Comparison of ENCODE assay signal across 25 cellular contexts in the genomic region with DNA sequence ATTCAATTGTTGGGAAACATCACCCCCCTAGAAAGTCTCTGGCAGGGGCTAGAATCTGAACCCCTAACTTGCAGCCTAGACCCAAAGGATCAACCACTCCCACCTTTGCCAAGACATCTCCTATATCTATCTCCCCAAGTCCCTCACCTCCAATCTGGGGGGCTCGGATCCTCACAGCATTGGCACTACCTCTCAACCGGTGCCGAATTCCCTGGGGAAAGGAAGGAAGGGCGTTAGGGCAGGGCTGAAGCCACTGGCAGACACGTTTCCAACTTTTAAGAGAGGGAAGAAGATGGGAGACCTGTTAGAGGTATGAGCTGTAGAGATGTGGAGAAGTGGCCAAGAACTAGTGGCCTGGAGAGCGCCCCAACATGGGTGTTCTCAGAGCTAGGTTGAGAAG. TPM values are rescaled to one million over a fixed set of nuclear protein-coding genes. Genes with fewer than 3 reads are reported as not detected.
DNase-seq lines count a peak whose midpoint lies in the region; ATAC-seq and TF ChIP-seq lines count a peak whose summit lies in the region.
"Had no signal": no experiment of that assay in that cellular context is flagged by ENCODE, and none has a peak within 500 bp of the region (broad histone marks: within the 10 kb centered on the region; RNA-seq: fewer than 3 reads in every experiment).

No MANE protein-coding gene starts in this region.

- no peaks in the 10 kb centered on the region for H3K9me3 Mint-ChIP-seq in activated T-cell treated with anti-CD3 and anti-CD28 coated beads, Interleukin-2, amount 50 U/mL, for 24 hours
- H3K9me3 Mint-ChIP-seq in T-cell (no peaks in the 10 kb centered on the region), endodermal cell (peaks cover 60% of the 10 kb centered on the region)
- H3K9me3 Mint-ChIP-seq: T-helper 1 cell treated with Interleukin-12 subunit alpha and Interleukin-12 subunit beta and Interleukin-4 antibody, amounts not matched to agents 30 μg/mL and 1 μg/mL, for 36 hours had no signal

- H3K36me3 ChIP-seq in endodermal cell (ENCODE audit: control insufficient read depth, insufficient read depth, low read length) (peaks cover 12% of the 10 kb centered on the region), testis (ENCODE audit: low read depth, missing control alignments) (no peaks in the 10 kb centered on the region)
- H3K36me3 ChIP-seq: colonic mucosa, ovary, vagina had no signal

- H3K27me3 ChIP-seq in endodermal cell (ENCODE audit: control insufficient read depth, insufficient read depth, low read length, poor library complexity, severe bottlenecking) (no peaks in the 10 kb centered on the region), testis (no peaks in the 10 kb centered on the region)
- H3K27me3 ChIP-seq: colonic mucosa, heart left ventricle, ovary, suprapubic skin, vagina had no signal

- H3K27ac Mint-ChIP-seq in activated T-cell treated with anti-CD3 and anti-CD28 coated beads, Interleukin-2, amount 50 U/mL, for 24 hours = peak overlapping the region; percentile 34
- H3K27ac Mint-ChIP-seq in T-cell (peak overlapping the region in 1 of 2 donors; percentile 13), endodermal cell (peak overlapping the region; percentile 44)

- 97 to 100% methylated on average over 1 to 6 of the region's 6 CpGs for WGBS in endodermal cell (ENCODE audit: insufficient coverage in 1 of 2, insufficient read length in 1 of 2), 2 experiments
- WGBS in testis, 2 donors = 76 to 80% methylated on average over 6 of the region's 6 CpGs

- H3K27ac ChIP-seq in endodermal cell (ENCODE audit: low read depth, low read length) (no peak overlapping the region), testis (no peak overlapping the region)
- H3K27ac ChIP-seq: colonic mucosa, heart left ventricle, ovary, suprapubic skin, vagina had no signal

- CTCF ChIA-PET in T-cell (lab: Charles Lee) = interaction anchor here in 1 of 2 donors (1.1 to 1.2 kb wide), 2 partner anchors 42 to 246 kb away, joined by 3 to 4 read pairs; no protein-coding TSS in a partner anchor

- TF ChIP-seq POLR2A in testis (IDR thresholded peaks at IDR 0.05) = no peak

- H3K9ac ChIP-seq in endodermal cell (ENCODE audit: extremely low read depth, low read length, poor library complexity, severe bottlenecking) = no peak overlapping the region

- peaks cover 34% of the 10 kb centered on the region for H3K4me1 Mint-ChIP-seq in activated T-cell treated with anti-CD3 and anti-CD28 coated beads, Interleukin-2, amount 50 U/mL, for 24 hours (ENCODE audit: low read depth)
- peaks cover 27 to 42% (median 36%) of the 10 kb centered on the region in 3 donors for H3K4me1 Mint-ChIP-seq in T-cell
- H3K4me1 Mint-ChIP-seq in endodermal cell = no peaks in the 10 kb centered on the region

- no peaks in the 10 kb centered on the region for H3K9me3 ChIP-seq in endodermal cell (ENCODE audit: control insufficient read depth, low read length)
- no peaks in the 10 kb centered on the region for H3K9me3 ChIP-seq in testis
- H3K9me3 ChIP-seq: colonic mucosa, ovary, suprapubic skin, vagina had no signal

- H3K4me1 ChIP-seq in endodermal cell (ENCODE audit: control insufficient read depth, insufficient read depth, low read length) (no peaks in the 10 kb centered on the region), testis (peaks cover 5% of the 10 kb centered on the region)
- H3K4me1 ChIP-seq: colonic mucosa had no signal

- H3K27me3 Mint-ChIP-seq in activated T-cell treated with anti-CD3 and anti-CD28 coated beads, Interleukin-2, amount 50 U/mL, for 24 hours = peaks cover 21% of the 10 kb centered on the region
- H3K27me3 Mint-ChIP-seq in T-cell = peaks cover 0 to 5% of the 10 kb centered on the region in 2 donors
- no peaks in the 10 kb centered on the region for H3K27me3 Mint-ChIP-seq in endodermal cell (ENCODE audit: insufficient read depth)

- DNase-seq in activated T-cell treated with anti-CD3 and anti-CD28 coated beads, Interleukin-2, amount 50 U/mL, for 24 hours = no peak
- no peak for DNase-seq in activated T-cell treated with anti-CD3 and anti-CD28 coated beads, Interleukin-2, amount 50 U/mL, for 1 hour
- DNase-seq in T-cell (no peak), endodermal cell (no peak), posterior vena cava (ENCODE audit: low spot score) (peak; percentile 16), amniotic stem cell (lab: John Stamatoyannopoulos, UW) (no peak), testis (no peak)
- DNase-seq: ACHN; activated CD4-positive, alpha-beta T cell treated with anti-CD3 and anti-CD28 coated beads, Interleukin-2, amount 50 U/mL, for 1 hour; colonic mucosa; DMS 273 treated with DMSO at 0.1 percent for 48 hours; effector memory CD4-positive, alpha-beta T cell; foreskin fibroblast; heart left ventricle; mammary epithelial cell; NCI-H1417 treated with DMSO at 0.1 percent for 48 hours; NCI-H446; NCI-H82; RPMI8226 had no signal

- peaks cover 47% of the 10 kb centered on the region for H3K36me3 Mint-ChIP-seq in activated T-cell treated with anti-CD3 and anti-CD28 coated beads, Interleukin-2, amount 50 U/mL, for 24 hours (ENCODE audit: low read depth)
- peaks cover 6% of the 10 kb centered on the region for H3K36me3 Mint-ChIP-seq in T-cell
- H3K36me3 Mint-ChIP-seq in endodermal cell (ENCODE audit: low read depth) = peaks cover 17% of the 10 kb centered on the region

- H3K4me3 ChIP-seq in endodermal cell (ENCODE audit: low read length) (no peak overlapping the region), testis (no peak overlapping the region)
- H3K4me3 ChIP-seq: colonic mucosa, heart left ventricle, ovary, smooth muscle cell, suprapubic skin, vagina had no signal

- ATAC-seq in T-cell (replicated peaks in 1 of 4) (no peak), HG03439 (IDR thresholded peaks at IDR 0.05; ENCODE audit: unreplicated experiment) (no peak)
- ATAC-seq: heart left ventricle had no signal

- POLR2A ChIA-PET in T-cell (lab: Charles Lee) = no interaction called here

- intact Hi-C loops in posterior vena cava (cut with DNase I) (no loop called here), testis (cut with DNase I; ENCODE audit: low total_unique reads) (no loop called here)

- TF ChIP-seq CTCF in endodermal cell (conservative IDR thresholded peaks at IDR 0.05) = no peak
- TF ChIP-seq CTCF in testis (IDR thresholded peaks at IDR 0.05) = no peak

- H3K4me3 Mint-ChIP-seq in activated T-cell treated with anti-CD3 and anti-CD28 coated beads, Interleukin-2, amount 50 U/mL, for 24 hours = no peak overlapping the region
- H3K4me3 Mint-ChIP-seq in T-cell (peak overlapping the region in 2 of 3 donors; percentile 31 to 45), endodermal cell (no peak overlapping the region)

RNA-seq across cellular contexts. Expression of gene TIMM17B, which starts 2.7 kb away (rescaled TPM):
- total RNA-seq in T-cell (10 to 100 TPM; 40.5 to 52.1 (median 49.3) TPM), endodermal cell (10 to 100 TPM; 78.6 to 83.3 TPM), posterior vena cava (10 to 100 TPM; 25.2 to 29.0 TPM), testis (10 to 100 TPM; 41.2 to 53.2 TPM)
- 76.0 TPM for polyA plus RNA-seq in endodermal cell (2013, experiment 1 of 2)
- polyA plus RNA-seq in endodermal cell (2013, experiment 2 of 2) = 62.0 TPM
- polyA plus RNA-seq in testis (ENCODE audit: insufficient read depth, low read depth, low replicate concordance) = 32.9 TPM

RNA-seq across cellular contexts. Expression of gene PQBP1, which starts 2.8 kb away (rescaled TPM):
- total RNA-seq in T-cell (10 to 100 TPM; 62.5 to 79.5 (median 73.9) TPM), endodermal cell (10 to 100 TPM; 46.6 to 69.0 TPM), posterior vena cava (10 to 100 TPM; 43.2 to 48.9 TPM), testis (10 to 100 TPM; 39.3 to 43.7 TPM)
- 57.8 TPM for polyA plus RNA-seq in endodermal cell (2013, experiment 1 of 2)
- 51.3 TPM for polyA plus RNA-seq in endodermal cell (2013, experiment 2 of 2)
- polyA plus RNA-seq in testis (ENCODE audit: insufficient read depth, low read depth, low replicate concordance) = 37.8 TPM

RNA-seq across cellular contexts. Expression of gene SLC35A2, which starts 16.6 kb away (rescaled TPM):
- total RNA-seq in T-cell (10 to 100 TPM; 14.2 to 35.1 (median 16.2) TPM), endodermal cell (10 to 100 TPM; 22.8 to 24.7 TPM), posterior vena cava (10 to 100 TPM; 11.5 to 14.7 TPM), testis (10 to 100 TPM; 15.9 to 21.6 TPM)
- polyA plus RNA-seq in endodermal cell (2013, experiment 1 of 2) = 14.2 TPM
- polyA plus RNA-seq in endodermal cell (2013, experiment 2 of 2) = 17.5 TPM
- 18.6 TPM for polyA plus RNA-seq in testis (ENCODE audit: insufficient read depth, low read depth, low replicate concordance)

RNA-seq across cellular contexts. Expression of gene PIM2, which starts 23.9 kb away (rescaled TPM):
- total RNA-seq in T-cell (100 to 1,000 TPM; 152 to 325 (median 160) TPM), endodermal cell (10 to 100 TPM; 26.2 to 94.0 TPM), posterior vena cava (1 to 10 TPM; 3.0 to 4.2 TPM), testis (10 to 100 TPM; 21.5 to 23.0 TPM)
- polyA plus RNA-seq in endodermal cell (2013, experiment 1 of 2) = 17.8 TPM
- 16.2 TPM for polyA plus RNA-seq in endodermal cell (2013, experiment 2 of 2)
- 20.6 TPM for polyA plus RNA-seq in testis (ENCODE audit: insufficient read depth, low read depth, low replicate concordance)

RNA-seq across cellular contexts. Expression of gene PCSK1N, which starts 59.5 kb away (rescaled TPM):
- total RNA-seq in T-cell (10 to 100 TPM in 2 of 5 donors, 1 to 10 TPM in 3; 5.0 to 11.4 (median 9.1) TPM), endodermal cell (1 to 10 TPM; 2.9 to 4.0 TPM), posterior vena cava (1 to 10 TPM in 1 of 2 donors, under 1 TPM in 1; 0.52 to 2.4 TPM), testis (10 to 100 TPM; 62.5 to 82.8 TPM)
- polyA plus RNA-seq in endodermal cell (2013, experiment 1 of 2) = 41.3 TPM
- 47.1 TPM for polyA plus RNA-seq in endodermal cell (2013, experiment 2 of 2)
- 8.6 TPM for polyA plus RNA-seq in testis (ENCODE audit: insufficient read depth, low read depth, low replicate concordance)
- polyA plus RNA-seq: heart left ventricle had no signal

Comparison
In these comparisons a context has a peak if more than half of its experiments do, and no peak if none do; other contexts are left out.
1. H3K4me3 Mint-ChIP-seq: peak in T-cell (2 of 3); none in activated T-cell treated with anti-CD3 and anti-CD28 coated beads, Interleukin-2, amount 50 U/mL, for 24 hours (single experiment) and endodermal cell (single experiment).